24 cellular contexts compared by ENCODE assay signal in genomic region chr1:117143856-117144255, GRCh38.
"Had no signal": no experiment of that assay in that cellular context is flagged by ENCODE, and none has a peak within 500 bp of the region (broad histone marks: within the 10 kb centered on the region; RNA-seq: fewer than 3 reads in every experiment).

No MANE protein-coding gene starts in this region.

- DNase-seq: activated CD4-positive, alpha-beta T cell treated with anti-CD3 and anti-CD28 coated beads for 36 hours; activated CD4-positive, alpha-beta T cell treated with anti-CD3 and anti-CD28 coated beads, Interleukin-2, amount 50 U/mL, for 4 hours; activated CD4-positive, CD25-positive, alpha-beta regulatory T cell; activated gamma-delta T cell; activated naive CD4-positive, alpha-beta T cell treated with anti-CD3 and anti-CD28 coated beads, Interleukin-2, amount 10 ng/mL, durations not matched to agents 7 days and 5 days; activated naive CD8-positive, alpha-beta T cell treated with anti-CD3 and anti-CD28 coated beads, Interleukin-2, amount 10 ng/mL, durations not matched to agents 7 days and 5 days; brain microvascular endothelial cell; cortex of kidney; effector memory CD8-positive, alpha-beta T cell; erythroblast; heart right ventricle; lower lobe of right lung; mesenchymal stem cell; natural killer cell; retina; stimulated activated CD4-positive, alpha-beta T cell treated with anti-CD3 and anti-CD28 coated beads, Interleukin-15, amount 100 ng/mL, for 24 hours; stimulated activated CD4-positive, alpha-beta T cell treated with anti-CD3 and anti-CD28 coated beads, Interleukin-2, amount 100 ng/mL, for 24 hours; stimulated activated naive B cell treated with anti-CD40 and anti-IgM and Interleukin-4, amounts not matched to agents 10 μg/mL and 1 μg/mL and 100 μg/mL, for 72 hours; stomach; thyroid gland; upper lobe of right lung had no signal

- H3K9me3 ChIP-seq: ascending aorta, heart right ventricle, lower lobe of right lung, prostate gland, stomach, thyroid gland, upper lobe of right lung had no signal

- H3K4me1 ChIP-seq: ascending aorta, lower lobe of right lung, prostate gland, upper lobe of right lung had no signal

- H3K4me3 ChIP-seq: ascending aorta, heart right ventricle, lower lobe of right lung, prostate gland, stomach, thyroid gland, upper lobe of right lung had no signal

- H3K36me3 ChIP-seq: ascending aorta, brain microvascular endothelial cell, heart right ventricle, lower lobe of right lung, prostate gland, stomach, thyroid gland, upper lobe of right lung had no signal

- H3K27me3 ChIP-seq: ascending aorta, brain microvascular endothelial cell, heart right ventricle, stomach, thyroid gland had no signal

- ATAC-seq: activated CD4-positive, alpha-beta T cell treated with anti-CD3 and anti-CD28 coated beads for 36 hours; effector memory CD8-positive, alpha-beta T cell; left lobe of liver; natural killer cell; stimulated activated naive B cell treated with anti-CD40 and anti-IgM and Interleukin-4, amounts not matched to agents 10 μg/mL and 1 μg/mL and 100 μg/mL, for 72 hours; upper lobe of right lung had no signal

- H3K27ac ChIP-seq: ascending aorta, brain microvascular endothelial cell, heart right ventricle, lower lobe of right lung, prostate gland, stomach, thyroid gland, upper lobe of right lung had no signal
